19 cellular contexts compared by ENCODE assay signal in genomic region chr2:23585218-23585945, GRCh38.
DNase-seq lines count a peak whose midpoint lies in the region; ATAC-seq, FAIRE-seq and TF ChIP-seq lines count a peak whose summit lies in the region.
"Had no signal": no experiment of that assay in that cellular context is flagged by ENCODE, and none has a peak within 500 bp of the region (broad histone marks: within the 10 kb centered on the region; RNA-seq: fewer than 3 reads in every experiment).

No MANE protein-coding gene starts in this region.

- no peak for ATAC-seq in HG03565 (IDR thresholded peaks at IDR 0.05; ENCODE audit: unreplicated experiment)
- ATAC-seq: T-cell had no signal

- H3K27me3 Mint-ChIP-seq in mesothelial cell of epicardium (ENCODE audit: low read depth): peaks cover 2% of the 10 kb centered on the region
- H3K27me3 Mint-ChIP-seq: activated naive CD4-positive, alpha-beta T cell treated with anti-CD3 and anti-CD28 coated beads, Interleukin-2, amount 50 U/mL, for 24 hours; CD4-positive, alpha-beta T cell had no signal

- peak; percentile 34 for DNase-seq in DMS79 treated with DMSO at 0.1 percent for 48 hours (lab: John Stamatoyannopoulos, UW)
- DNase-seq in DMS79 (lab: John Stamatoyannopoulos, UW): no peak
- peak; percentile 95 for DNase-seq in WERI-Rb-1
- no peak for DNase-seq in mesothelial cell of epicardium (ENCODE audit: low spot score in 2 of 2, unreplicated experiment in 2 of 2)
- no peak for DNase-seq in urothelium cell line (ENCODE audit: low spot score)
- DNase-seq in dorsolateral prefrontal cortex: no peak
- DNase-seq in cardiac septum (ENCODE audit: low spot score): no peak
- DNase-seq: activated CD8-positive, alpha-beta memory T cell treated with anti-CD3 and anti-CD28 coated beads, Interleukin-2, amount 50 U/mL, for 48 hours; CD4-positive, alpha-beta T cell; MM.1S; T-cell; testis had no signal

- H3K36me3 Mint-ChIP-seq in mesothelial cell of epicardium: peaks cover 3% of the 10 kb centered on the region
- H3K36me3 Mint-ChIP-seq: activated naive CD4-positive, alpha-beta T cell treated with anti-CD3 and anti-CD28 coated beads, Interleukin-2, amount 50 U/mL, for 24 hours; T-cell had no signal

- peak; percentile 5 for FAIRE-seq in urothelium cell line (lab: Jason Lieb, UNC)

- H3K4me1 Mint-ChIP-seq in mesothelial cell of epicardium: peaks cover 26% of the 10 kb centered on the region
- H3K4me1 Mint-ChIP-seq: activated naive CD4-positive, alpha-beta T cell treated with anti-CD3 and anti-CD28 coated beads, Interleukin-2, amount 50 U/mL, for 24 hours; central memory CD8-positive, alpha-beta T cell; T-cell had no signal

- intact Hi-C loops in dorsolateral prefrontal cortex (cut with DNase I) (no loop called here), cardiac septum (cut with DNase I) (no loop called here)

- H3K4me3 ChIP-seq in WERI-Rb-1 (ENCODE audit: low read depth, low read length): no peak overlapping the region
- no peak overlapping the region for H3K4me3 ChIP-seq in dorsolateral prefrontal cortex
- H3K4me3 ChIP-seq: Peyer's patch, testis had no signal

- H3K9me3 ChIP-seq in WERI-Rb-1 (ENCODE audit: severe bottlenecking): no peaks in the 10 kb centered on the region
- H3K9me3 ChIP-seq: Peyer's patch, testis had no signal

- H3K36me3 ChIP-seq in WERI-Rb-1: no peaks in the 10 kb centered on the region
- H3K36me3 ChIP-seq: Peyer's patch had no signal

- no peaks in the 10 kb centered on the region for H3K9me3 Mint-ChIP-seq in mesothelial cell of epicardium
- H3K9me3 Mint-ChIP-seq: activated naive CD4-positive, alpha-beta T cell treated with anti-CD3 and anti-CD28 coated beads, Interleukin-2, amount 50 U/mL, for 24 hours; CD4-positive, alpha-beta T cell; central memory CD8-positive, alpha-beta T cell; T-cell had no signal

- H3K27ac ChIP-seq in WERI-Rb-1 (peak overlapping the region; percentile 25), dorsolateral prefrontal cortex (peak overlapping the region in 3 of 59 donors; percentile 11 to 44 (median 20))
- H3K27ac ChIP-seq: 22Rv1, epithelial cell of prostate, testis had no signal

- no peaks in the 10 kb centered on the region for H3K27me3 ChIP-seq in WERI-Rb-1 (ENCODE audit: insufficient read depth, low read depth, severe bottlenecking)
- no peaks in the 10 kb centered on the region for H3K27me3 ChIP-seq in dorsolateral prefrontal cortex
- H3K27me3 ChIP-seq: Peyer's patch, testis had no signal

- peak overlapping the region; percentile 58 for H3K27ac Mint-ChIP-seq in mesothelial cell of epicardium
- H3K27ac Mint-ChIP-seq: activated naive CD4-positive, alpha-beta T cell treated with anti-CD3 and anti-CD28 coated beads, Interleukin-2, amount 50 U/mL, for 24 hours; CD4-positive, alpha-beta T cell; progenitor cell of endocrine pancreas; T-cell had no signal

- TF ChIP-seq CTCF in WERI-Rb-1 (IDR thresholded peaks at IDR 0.05; ENCODE audit: low read depth, low read length): no peak
- TF ChIP-seq CTCF in mesothelial cell of epicardium (IDR thresholded peaks at IDR 0.05; ENCODE audit: unreplicated experiment): no peak
- TF ChIP-seq CTCF in dorsolateral prefrontal cortex (IDR thresholded peaks at IDR 0.05 in 54 of 56, conservative IDR thresholded peaks at IDR 0.05 in 2 of 56; ENCODE audit: low read depth in 1 of 56, partially characterized antibody in 56 of 56): no peak

- H3K4me3 Mint-ChIP-seq in mesothelial cell of epicardium: no peak overlapping the region
- H3K4me3 Mint-ChIP-seq: activated naive CD4-positive, alpha-beta T cell treated with anti-CD3 and anti-CD28 coated beads, Interleukin-2, amount 50 U/mL, for 24 hours; CD4-positive, alpha-beta T cell; central memory CD8-positive, alpha-beta T cell; T-cell had no signal

Comparison
In these comparisons a context has a peak if more than half of its experiments do, and no peak if none do; other contexts are left out.
1. DNase-seq: peak in DMS79 treated with DMSO at 0.1 percent for 48 hours (single experiment) and WERI-Rb-1 (single experiment); none in DMS79 (single experiment), mesothelial cell of epicardium (0 of 2), urothelium cell line (single experiment), dorsolateral prefrontal cortex (0 of 10) and cardiac septum (single experiment).